In the genomic region with DNA sequence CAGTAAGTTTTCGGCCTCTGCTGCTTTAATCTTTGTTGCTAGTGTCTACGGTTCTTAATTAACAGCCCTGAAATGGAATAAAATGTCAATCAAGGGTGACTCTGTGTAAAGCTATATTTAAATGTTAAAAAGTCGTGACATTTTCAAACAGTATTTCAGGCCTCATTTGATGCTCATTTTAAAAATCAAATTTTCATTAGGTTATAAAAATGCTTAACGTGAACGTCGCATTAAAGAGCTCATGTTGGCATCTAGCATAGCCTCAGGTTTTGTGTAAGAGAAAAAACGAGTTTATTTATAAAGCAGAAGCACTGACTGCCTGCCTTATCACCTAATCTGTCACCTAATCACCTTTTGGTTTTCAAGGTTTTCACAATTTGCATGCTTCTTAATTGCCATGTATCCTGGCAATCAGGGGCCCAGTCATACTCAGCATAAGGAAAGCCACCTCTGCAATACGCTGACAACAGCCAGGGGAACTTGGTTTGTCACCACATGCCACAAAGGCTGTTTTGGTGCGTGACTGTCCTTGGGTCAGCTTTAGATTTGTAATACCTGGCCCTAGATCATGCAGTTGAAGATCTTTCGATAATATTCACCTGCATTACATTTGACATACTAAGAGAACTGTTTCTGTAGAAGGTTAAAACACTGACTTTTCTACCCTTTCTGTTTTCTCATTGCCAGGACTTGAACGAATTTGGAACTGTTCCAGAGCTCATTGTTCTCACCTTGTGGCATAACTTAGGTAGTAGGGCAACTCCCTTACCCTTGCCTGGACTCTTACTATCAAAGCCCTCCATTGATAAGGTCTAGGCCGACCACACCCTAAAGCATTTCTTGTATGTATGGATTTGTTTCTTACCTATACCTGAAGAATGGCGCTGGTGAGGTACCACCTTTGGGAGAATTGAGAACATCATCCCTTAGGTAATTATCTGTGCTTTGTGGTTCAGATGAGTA, we compare ENCODE assay signal across 8 cellular contexts.
DNase-seq lines count a peak whose midpoint lies in the region; ATAC-seq and TF ChIP-seq lines count a peak whose summit lies in the region.

No MANE protein-coding gene starts in this region.

- no peak overlapping the region for H3K4me3 ChIP-seq in Peyer's patch
- no peak overlapping the region for H3K4me3 ChIP-seq in effector memory CD4-positive, alpha-beta T cell (ENCODE audit: insufficient read depth, low read depth, low read length, poor library complexity, severe bottlenecking)

- no peaks in the 10 kb centered on the region for H3K36me3 ChIP-seq in Peyer's patch
- no peaks in the 10 kb centered on the region for H3K36me3 ChIP-seq in effector memory CD4-positive, alpha-beta T cell (ENCODE audit: control insufficient read depth, insufficient read depth, low read length)

- TF ChIP-seq POLR2A in Peyer's patch (IDR thresholded peaks at IDR 0.05), result no peak

- H3K4me1 ChIP-seq in Peyer's patch, result peaks cover 0 to 24% (median 5%) of the 10 kb centered on the region in 4 donors
- H3K4me1 ChIP-seq in effector memory CD4-positive, alpha-beta T cell (ENCODE audit: control insufficient read depth, insufficient read depth, low read length, poor library complexity, severe bottlenecking), result peaks cover 16% of the 10 kb centered on the region

- peak in 1 of 3 donors; percentile 44 for DNase-seq in Peyer's patch
- DNase-seq in effector memory CD4-positive, alpha-beta T cell, result peak in 2 of 3 donors; percentile 15 to 29
- DNase-seq in stimulated activated CD4-positive, alpha-beta T cell treated with anti-CD3 and anti-CD28 coated beads, Interleukin-2, amount 100 ng/mL, for 24 hours, result peak; percentile 37 to 57
- no peak for DNase-seq in KBM-7
- DNase-seq in NCI-H446 (lab: John Stamatoyannopoulos, UW), result no peak

- H3K27me3 ChIP-seq in Peyer's patch, result no peaks in the 10 kb centered on the region
- H3K27me3 ChIP-seq in effector memory CD4-positive, alpha-beta T cell (replicated peaks; ENCODE audit: control insufficient read depth, insufficient read depth, low read length, poor library complexity, severe bottlenecking), result no peaks in the 10 kb centered on the region

- in situ Hi-C loops in KBM-7 (cut with MboI; ENCODE audit: low pct_unique_long_range_greater_than_20kb, low sequenced_read_pairs), result loop anchor here (25.0 kb wide), 1 partner anchor 908 kb away; no protein-coding TSS in a partner anchor

- H3K27ac ChIP-seq in Peyer's patch, result peak overlapping the region in 3 of 4 donors; percentile 68 to 90 (median 80)
- peak overlapping the region; percentile 11 for H3K27ac ChIP-seq in effector memory CD4-positive, alpha-beta T cell (ENCODE audit: insufficient read depth, low read length, poor library complexity, severe bottlenecking)

- no peaks in the 10 kb centered on the region for H3K9me3 ChIP-seq in Peyer's patch
- H3K9me3 ChIP-seq in effector memory CD4-positive, alpha-beta T cell (ENCODE audit: control insufficient read depth, low read length), result no peaks in the 10 kb centered on the region

- ATAC-seq in GM18870 (IDR thresholded peaks at IDR 0.05; ENCODE audit: unreplicated experiment) (peak; percentile 23), GM18858 (IDR thresholded peaks at IDR 0.05; ENCODE audit: unreplicated experiment) (no peak), HG03565 (IDR thresholded peaks at IDR 0.05; ENCODE audit: unreplicated experiment) (no peak)

- TF ChIP-seq CTCF in Peyer's patch (IDR thresholded peaks at IDR 0.05), result no peak

Comparison
In these comparisons a context has a peak if more than half of its experiments do, and no peak if none do; other contexts are left out.
1. DNase-seq: peak in effector memory CD4-positive, alpha-beta T cell (2 of 3) and stimulated activated CD4-positive, alpha-beta T cell treated with anti-CD3 and anti-CD28 coated beads, Interleukin-2, amount 100 ng/mL, for 24 hours (2 of 2); none in KBM-7 (single experiment) and NCI-H446 (0 of 2).